ENCODE assay signal across 8 cellular contexts in the genomic region with DNA sequence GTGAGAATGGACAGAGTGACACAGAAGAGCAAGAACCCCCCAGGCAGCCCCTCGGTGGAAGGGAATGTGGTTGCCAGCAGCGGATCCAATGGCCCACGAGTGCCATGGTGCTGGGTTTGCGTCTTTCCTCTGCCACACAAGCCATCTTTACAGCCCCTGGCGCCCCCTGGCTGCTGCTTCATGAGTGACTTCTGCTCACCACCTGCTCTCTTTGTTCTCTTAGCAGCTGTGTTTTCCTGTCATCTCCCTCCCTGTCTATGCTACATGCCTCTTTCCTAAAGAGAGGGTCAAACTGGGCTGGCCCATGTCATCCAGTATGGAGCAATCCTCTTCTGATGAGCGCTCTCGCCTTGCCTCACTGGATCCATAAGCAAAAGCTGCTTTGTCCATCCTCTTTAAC.
DNase-seq lines count a peak whose midpoint lies in the region; ATAC-seq, FAIRE-seq and TF ChIP-seq lines count a peak whose summit lies in the region.

No MANE protein-coding gene starts in this region.

- H2BK15ac ChIP-seq in H9 (ENCODE audit: low read depth, low read length), result no peak overlapping the region
- H2BK15ac ChIP-seq in neuronal stem cell (ENCODE audit: low read length), result no peak overlapping the region

- WGBS in H9 (ENCODE audit: extremely low coverage, insufficient read length, low lambda C conversion rate), result no CpG with 5 or more reads among the region's 7 CpGs
- WGBS in neuronal stem cell (ENCODE audit: extremely low coverage in 2 of 2, insufficient read length in 2 of 2, insufficient replicate concordance in 1 of 2), 2 donors, result no CpG with 5 or more reads among the region's 7 CpGs

- no peaks in the 10 kb centered on the region for H3K9me3 ChIP-seq in H9 (ENCODE audit: control insufficient read depth, low read depth, low read length)
- no peaks in the 10 kb centered on the region for H3K9me3 ChIP-seq in OCI-LY1 (ENCODE audit: low read length)
- peaks cover 0 to 2% of the 10 kb centered on the region in 2 donors for H3K9me3 ChIP-seq in neuronal stem cell (replicated peaks in 1 of 2; ENCODE audit: control insufficient read depth in 2 of 2, insufficient read depth in 1 of 2, low read depth in 1 of 2, low read length in 2 of 2)

- no peak overlapping the region for H3K27ac Mint-ChIP-seq in H9
- H3K27ac Mint-ChIP-seq in endothelial cell (ENCODE audit: unreplicated experiment), result no peak overlapping the region

- FAIRE-seq in D721Med (lab: Jason Lieb, UNC), result no peak

- H2AFZ ChIP-seq in H9 (ENCODE audit: low read length) (no peak overlapping the region), OCI-LY1 (ENCODE audit: low read length) (no peak overlapping the region), neuronal stem cell (ENCODE audit: low read length) (no peak overlapping the region)

- H3K4me3 ChIP-seq in OCI-LY1 (ENCODE audit: low read depth, low read length, poor library complexity, severe bottlenecking) (no peak overlapping the region), neuronal stem cell (ENCODE audit: low read length in 2 of 2) (no peak overlapping the region)

- H3K36me3 ChIP-seq in OCI-LY1 (ENCODE audit: insufficient read depth, low read length) (no peaks in the 10 kb centered on the region), neuronal stem cell (replicated peaks in 1 of 2; ENCODE audit: control insufficient read depth in 2 of 2, insufficient read depth in 2 of 2, low read length in 2 of 2) (no peaks in the 10 kb centered on the region)

- no peak overlapping the region for H4K5ac ChIP-seq in H9 (ENCODE audit: insufficient read length, low read depth, low read length)

- H3K23ac ChIP-seq in H9 (ENCODE audit: insufficient read length, low read depth, low read length), result no peak overlapping the region
- no peak overlapping the region for H3K23ac ChIP-seq in neuronal stem cell (ENCODE audit: low read depth, low read length, poor library complexity)

- no peak overlapping the region for H3T11ph ChIP-seq in H9 (ENCODE audit: low read length)

- no peaks in the 10 kb centered on the region for H3K23me2 ChIP-seq in H9 (ENCODE audit: insufficient read length, low read depth, low read length, poor library complexity, severe bottlenecking)

- no peaks in the 10 kb centered on the region for H3K79me1 ChIP-seq in H9 (ENCODE audit: insufficient read depth, low read depth, low read length, poor library complexity, severe bottlenecking)
- H3K79me1 ChIP-seq in neuronal stem cell (ENCODE audit: low read depth, low read length), result no peaks in the 10 kb centered on the region

- H3K18ac ChIP-seq in H9 (ENCODE audit: insufficient read length, low read depth, low read length) (no peak overlapping the region), neuronal stem cell (ENCODE audit: low read length) (peak overlapping the region; percentile 20)

- H3K4me1 Mint-ChIP-seq in H9, result 0 out of 4 replicates have a peak, but pooled peaks cover 0 to 3% of the 10 kb centered on the region in 2 experiments
- H3K4me1 Mint-ChIP-seq in endothelial cell (ENCODE audit: unreplicated experiment), result peaks cover 4% of the 10 kb centered on the region

- H2AK5ac ChIP-seq in H9 (ENCODE audit: insufficient read length, low read length), result no peak overlapping the region
- H2AK5ac ChIP-seq in neuronal stem cell (ENCODE audit: low read depth, low read length), result no peak overlapping the region

- H3K4me1 ChIP-seq in H9 (ENCODE audit: insufficient read depth, low read length) (no peaks in the 10 kb centered on the region), OCI-LY1 (ENCODE audit: insufficient read depth, low read length, severe bottlenecking) (no peaks in the 10 kb centered on the region), neuronal stem cell (ENCODE audit: control insufficient read depth in 2 of 2, insufficient read depth in 1 of 2, low read depth in 1 of 2, low read length in 2 of 2) (peaks cover 2 to 3% of the 10 kb centered on the region in 2 donors)

- no peak overlapping the region for H2BK20ac ChIP-seq in H9 (ENCODE audit: low read depth, low read length, poor library complexity, severe bottlenecking)

- DNase-seq in D721Med (ENCODE audit: insufficient read length, low spot score) (no peak), H9 (peak; percentile 79), endothelial cell (ENCODE audit: low spot score) (peak; percentile 58), neuronal stem cell (ENCODE audit: low spot score) (peak; percentile 26), glomerular visceral epithelial cell (ENCODE audit: extremely low spot score) (no peak)

- no peaks in the 10 kb centered on the region for H3F3A ChIP-seq in OCI-LY1 (ENCODE audit: insufficient read depth, low read length)

- H4K20me1 ChIP-seq in H9 (ENCODE audit: control insufficient read depth, insufficient read depth, insufficient read length) (no peaks in the 10 kb centered on the region), OCI-LY1 (ENCODE audit: insufficient read depth, low read length) (no peaks in the 10 kb centered on the region)

- no peak overlapping the region for H3K4me3 Mint-ChIP-seq in H9
- no peak overlapping the region for H3K4me3 Mint-ChIP-seq in endothelial cell (ENCODE audit: unreplicated experiment)

- H2BK5ac ChIP-seq in H9 (ENCODE audit: insufficient read length, low read length) (no peak overlapping the region), neuronal stem cell (ENCODE audit: low read length) (no peak overlapping the region)

- no peaks in the 10 kb centered on the region for H3K27me3 ChIP-seq in H9 (ENCODE audit: insufficient read depth, low read length)
- no peaks in the 10 kb centered on the region for H3K27me3 ChIP-seq in OCI-LY1 (ENCODE audit: insufficient read depth, low read length)
- no peaks in the 10 kb centered on the region for H3K27me3 ChIP-seq in neuronal stem cell (ENCODE audit: control insufficient read depth in 3 of 3, insufficient read depth in 3 of 3, low read depth in 1 of 3, low read length in 3 of 3)

- H3K14ac ChIP-seq in H9 (ENCODE audit: insufficient read depth, low read length) (no peak overlapping the region), neuronal stem cell (ENCODE audit: low read length) (no peak overlapping the region)

- H3K79me2 ChIP-seq in H9 (ENCODE audit: insufficient read depth, low read length), result no peaks in the 10 kb centered on the region
- H3K79me2 ChIP-seq in OCI-LY1 (ENCODE audit: insufficient read depth, low read length), result no peaks in the 10 kb centered on the region

- no peak overlapping the region for H4K91ac ChIP-seq in H9 (ENCODE audit: insufficient read length, low read depth, low read length)
- no peak overlapping the region for H4K91ac ChIP-seq in neuronal stem cell (ENCODE audit: low read depth, low read length, poor library complexity)

- H3K56ac ChIP-seq in H9 (ENCODE audit: insufficient read length, low read depth, low read length), result no peak overlapping the region

- H3K4ac ChIP-seq in H9 (ENCODE audit: low read depth, low read length) (no peak overlapping the region), neuronal stem cell (ENCODE audit: low read length) (no peak overlapping the region)

- no peak overlapping the region for H2BK120ac ChIP-seq in H9 (ENCODE audit: low read depth, low read length, poor library complexity, severe bottlenecking)
- no peak overlapping the region for H2BK120ac ChIP-seq in neuronal stem cell (ENCODE audit: low read depth, low read length)

- H3K36me3 Mint-ChIP-seq in H9 (ENCODE audit: insufficient read depth in 1 of 3, low read depth in 3 of 3) (no peaks in the 10 kb centered on the region), endothelial cell (ENCODE audit: low read depth, unreplicated experiment) (no peaks in the 10 kb centered on the region)

- H4K8ac ChIP-seq in H9 (replicated peaks; ENCODE audit: insufficient read length, low read depth, low read length), result no peak overlapping the region
- H4K8ac ChIP-seq in neuronal stem cell (ENCODE audit: low read depth, low read length), result no peak overlapping the region

- peaks cover 3% of the 10 kb centered on the region; the same call in 1 of the 2 replicates for H3K27me3 Mint-ChIP-seq in H9 (ENCODE audit: low read depth)
- H3K27me3 Mint-ChIP-seq in endothelial cell (ENCODE audit: unreplicated experiment), result no peaks in the 10 kb centered on the region

- H3K27ac ChIP-seq in H9 (ENCODE audit: insufficient read length, low read depth, low read length) (no peak overlapping the region), OCI-LY1 (ENCODE audit: low read depth, low read length, poor library complexity, severe bottlenecking) (no peak overlapping the region), neuronal stem cell (replicated peaks; ENCODE audit: low read length) (no peak overlapping the region)

- H2BK12ac ChIP-seq in H9 (ENCODE audit: insufficient read length, low read depth, low read length), result no peak overlapping the region
- no peak overlapping the region for H2BK12ac ChIP-seq in neuronal stem cell (ENCODE audit: low read length)

- no peaks in the 10 kb centered on the region for H3K9me2 ChIP-seq in OCI-LY1 (ENCODE audit: low read depth, low read length)

- no peak overlapping the region for H3K9ac ChIP-seq in H9 (ENCODE audit: extremely low read depth, insufficient read length, low read length)
- H3K9ac ChIP-seq in OCI-LY1 (ENCODE audit: low read length), result no peak overlapping the region
- no peak overlapping the region for H3K9ac ChIP-seq in neuronal stem cell (ENCODE audit: low read depth, low read length, poor library complexity)

- H3K9me3 Mint-ChIP-seq in H9 (no peaks in the 10 kb centered on the region), endothelial cell (ENCODE audit: unreplicated experiment) (no peaks in the 10 kb centered on the region)

- H3K4me2 ChIP-seq in H9 (ENCODE audit: insufficient read depth, insufficient read length, low read length), result no peak overlapping the region
- H3K4me2 ChIP-seq in OCI-LY1 (ENCODE audit: low read length), result no peak overlapping the region
- H3K4me2 ChIP-seq in neuronal stem cell (ENCODE audit: insufficient read depth, low read length, poor library complexity, severe bottlenecking), result no peak overlapping the region

- TF ChIP-seq CTCF in D721Med (IDR thresholded peaks at IDR 0.05; ENCODE audit: insufficient read depth, missing control alignments) (peak; percentile 33), H9 (conservative IDR thresholded peaks at IDR 0.05) (peak; percentile 87), OCI-LY1 (IDR thresholded peaks at IDR 0.05; ENCODE audit: low read length) (peak; percentile 56), endothelial cell (IDR thresholded peaks at IDR 0.05; ENCODE audit: unreplicated experiment) (peak; percentile 60)

- ATAC-seq in HG02678 (IDR thresholded peaks at IDR 0.05; ENCODE audit: unreplicated experiment) (no peak), esophagus mucosa (no peak)

Comparison
In these comparisons a context has a peak if more than half of its experiments do, and no peak if none do; other contexts are left out.
1. DNase-seq: peak in H9 (single experiment), endothelial cell (single experiment) and neuronal stem cell (single experiment); none in D721Med (single experiment) and glomerular visceral epithelial cell (single experiment).
2. CTCF ChIP-seq: peak in every context shown above with its lines; median percentile 87 in H9; 60 in endothelial cell; 56 in OCI-LY1; 33 in D721Med.